13 cellular contexts compared by ENCODE assay signal in the genomic region with DNA sequence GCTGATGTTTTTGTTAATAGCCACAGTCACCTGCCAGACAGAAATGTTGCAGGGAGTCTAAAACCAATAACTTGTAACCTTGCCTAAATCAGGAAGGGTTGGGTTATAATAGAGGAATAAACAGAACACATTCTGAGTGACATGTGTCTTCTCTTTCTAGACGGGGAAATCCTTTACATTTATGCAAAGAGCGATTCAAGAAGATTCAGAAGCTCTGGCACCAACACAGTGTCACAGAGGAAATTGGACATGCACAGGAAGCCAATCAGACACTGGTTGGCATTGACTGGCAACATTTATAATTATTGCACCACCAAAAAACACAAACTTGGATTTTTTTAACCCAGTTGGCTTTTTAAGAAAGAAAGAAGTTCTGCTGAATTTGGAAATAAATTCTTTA. TPM values are rescaled to one million over a fixed set of nuclear protein-coding genes. Genes with fewer than 3 reads are reported as not detected.
DNase-seq lines count a peak whose midpoint lies in the region; ATAC-seq and TF ChIP-seq lines count a peak whose summit lies in the region.
"Had no signal": no experiment of that assay in that cellular context is flagged by ENCODE, and none has a peak within 500 bp of the region (broad histone marks: within the 10 kb centered on the region; RNA-seq: fewer than 3 reads in every experiment).

No MANE protein-coding gene starts in this region.

- ATAC-seq in gastroesophageal sphincter = no peak
- no peak for ATAC-seq in stimulated activated naive B cell treated with anti-CD40 and anti-IgM and Interleukin-4, amounts not matched to agents 10 μg/mL and 1 μg/mL and 100 μg/mL, for 72 hours (replicated peaks)
- ATAC-seq: K562 had no signal

- peak overlapping the region; percentile 51 for H3K27ac Mint-ChIP-seq in activated naive CD4-positive, alpha-beta T cell treated with anti-CD3 and anti-CD28 coated beads, Interleukin-2, amount 10 ng/mL, durations not matched to agents 7 days and 5 days
- H3K27ac Mint-ChIP-seq in activated CD4-positive, alpha-beta memory T cell treated with anti-CD3 and anti-CD28 coated beads, Interleukin-2, amount 10 ng/mL, durations not matched to agents 7 days and 5 days = peak overlapping the region; percentile 40
- peak overlapping the region; percentile 73 for H3K27ac Mint-ChIP-seq in stimulated activated naive B cell treated with anti-CD40 and anti-IgM and Interleukin-4, amounts not matched to agents 10 μg/mL and 1 μg/mL and 100 μg/mL, for 72 hours

- H3K9me3 Mint-ChIP-seq in activated naive CD4-positive, alpha-beta T cell treated with anti-CD3 and anti-CD28 coated beads, Interleukin-2, amount 10 ng/mL, durations not matched to agents 7 days and 5 days = no peaks in the 10 kb centered on the region
- H3K9me3 Mint-ChIP-seq in activated CD4-positive, alpha-beta memory T cell treated with anti-CD3 and anti-CD28 coated beads, Interleukin-2, amount 10 ng/mL, durations not matched to agents 7 days and 5 days = no peaks in the 10 kb centered on the region
- peaks cover 0 to 1% of the 10 kb centered on the region in 2 donors for H3K9me3 Mint-ChIP-seq in stimulated activated naive B cell treated with anti-CD40 and anti-IgM and Interleukin-4, amounts not matched to agents 10 μg/mL and 1 μg/mL and 100 μg/mL, for 72 hours

- WGBS in gastroesophageal sphincter (ENCODE audit: low coverage in 1 of 2), 2 donors = 58 to 78% methylated on average over 2 of the region's 2 CpGs

- H3K4me1 Mint-ChIP-seq in activated naive CD4-positive, alpha-beta T cell treated with anti-CD3 and anti-CD28 coated beads, Interleukin-2, amount 10 ng/mL, durations not matched to agents 7 days and 5 days = peaks cover 50% of the 10 kb centered on the region
- H3K4me1 Mint-ChIP-seq in activated CD4-positive, alpha-beta memory T cell treated with anti-CD3 and anti-CD28 coated beads, Interleukin-2, amount 10 ng/mL, durations not matched to agents 7 days and 5 days = peaks cover 35% of the 10 kb centered on the region
- H3K4me1 Mint-ChIP-seq in stimulated activated naive B cell treated with anti-CD40 and anti-IgM and Interleukin-4, amounts not matched to agents 10 μg/mL and 1 μg/mL and 100 μg/mL, for 72 hours = peaks cover 14 to 27% of the 10 kb centered on the region in 2 donors

- peak overlapping the region in 3 of 4 donors; percentile 66 to 76 (median 73) for H3K27ac ChIP-seq in gastroesophageal sphincter

- H3K36me3 Mint-ChIP-seq in activated naive CD4-positive, alpha-beta T cell treated with anti-CD3 and anti-CD28 coated beads, Interleukin-2, amount 10 ng/mL, durations not matched to agents 7 days and 5 days = peaks cover 71% of the 10 kb centered on the region
- peaks cover 70% of the 10 kb centered on the region for H3K36me3 Mint-ChIP-seq in activated CD4-positive, alpha-beta memory T cell treated with anti-CD3 and anti-CD28 coated beads, Interleukin-2, amount 10 ng/mL, durations not matched to agents 7 days and 5 days (ENCODE audit: low read depth)
- H3K36me3 Mint-ChIP-seq in stimulated activated naive B cell treated with anti-CD40 and anti-IgM and Interleukin-4, amounts not matched to agents 10 μg/mL and 1 μg/mL and 100 μg/mL, for 72 hours = peaks cover 30 to 60% of the 10 kb centered on the region in 2 donors

- H3K4me3 ChIP-seq in gastroesophageal sphincter = no peak overlapping the region
- H3K4me3 ChIP-seq: K562, uterus had no signal

- no peaks in the 10 kb centered on the region for H3K27me3 ChIP-seq in gastroesophageal sphincter
- H3K27me3 ChIP-seq: uterus had no signal

- H3K27me3 Mint-ChIP-seq in activated naive CD4-positive, alpha-beta T cell treated with anti-CD3 and anti-CD28 coated beads, Interleukin-2, amount 10 ng/mL, durations not matched to agents 7 days and 5 days = no peaks in the 10 kb centered on the region
- H3K27me3 Mint-ChIP-seq in activated CD4-positive, alpha-beta memory T cell treated with anti-CD3 and anti-CD28 coated beads, Interleukin-2, amount 10 ng/mL, durations not matched to agents 7 days and 5 days = no peaks in the 10 kb centered on the region
- H3K27me3 Mint-ChIP-seq in stimulated activated naive B cell treated with anti-CD40 and anti-IgM and Interleukin-4, amounts not matched to agents 10 μg/mL and 1 μg/mL and 100 μg/mL, for 72 hours = no peaks in the 10 kb centered on the region

- no peaks in the 10 kb centered on the region for H3K9me3 ChIP-seq in gastroesophageal sphincter
- H3K9me3 ChIP-seq: uterus had no signal

- H3K4me1 ChIP-seq in gastroesophageal sphincter = peaks cover 0 to 46% (median 24%) of the 10 kb centered on the region in 3 donors
- H3K4me1 ChIP-seq: uterus had no signal

- no peak for TF ChIP-seq POLR2A in gastroesophageal sphincter (IDR thresholded peaks at IDR 0.05)

- POLR2A ChIA-PET in activated CD4-positive, alpha-beta memory T cell treated with anti-CD3 and anti-CD28 coated beads, Interleukin-2, amount 10 ng/mL, durations not matched to agents 7 days and 5 days (lab: Charles Lee) = interaction anchor here (2.5 kb wide), 1 partner anchor 56 kb away, joined by 13 read pairs; a partner anchor contains a TSS

- CTCF ChIA-PET in activated naive CD4-positive, alpha-beta T cell treated with anti-CD3 and anti-CD28 coated beads, Interleukin-2, amount 10 ng/mL, durations not matched to agents 7 days and 5 days (lab: Charles Lee) = interaction anchor here (1.3 kb wide), 1 partner anchor 35 kb away, joined by 3 read pairs; no protein-coding TSS in a partner anchor
- CTCF ChIA-PET in activated CD4-positive, alpha-beta memory T cell treated with anti-CD3 and anti-CD28 coated beads, Interleukin-2, amount 10 ng/mL, durations not matched to agents 7 days and 5 days (lab: Charles Lee) = no interaction called here

- no peak overlapping the region for H3K4me3 Mint-ChIP-seq in activated naive CD4-positive, alpha-beta T cell treated with anti-CD3 and anti-CD28 coated beads, Interleukin-2, amount 10 ng/mL, durations not matched to agents 7 days and 5 days
- H3K4me3 Mint-ChIP-seq in activated CD4-positive, alpha-beta memory T cell treated with anti-CD3 and anti-CD28 coated beads, Interleukin-2, amount 10 ng/mL, durations not matched to agents 7 days and 5 days = no peak overlapping the region
- H3K4me3 Mint-ChIP-seq in stimulated activated naive B cell treated with anti-CD40 and anti-IgM and Interleukin-4, amounts not matched to agents 10 μg/mL and 1 μg/mL and 100 μg/mL, for 72 hours = no peak overlapping the region

- no peak for DNase-seq in activated naive CD4-positive, alpha-beta T cell treated with anti-CD3 and anti-CD28 coated beads, Interleukin-2, amount 10 ng/mL, durations not matched to agents 7 days and 5 days
- DNase-seq in activated naive CD4-positive, alpha-beta T cell (lab: John Stamatoyannopoulos, UW) = no peak
- no peak for DNase-seq in activated CD4-positive, alpha-beta memory T cell treated with anti-CD3 and anti-CD28 coated beads, Interleukin-2, amount 10 ng/mL, durations not matched to agents 7 days and 5 days
- DNase-seq in stimulated activated naive B cell treated with anti-CD40 and anti-IgM and Interleukin-4, amounts not matched to agents 10 μg/mL and 1 μg/mL and 100 μg/mL, for 72 hours = no peak
- DNase-seq in dedifferentiated amniotic fluid mesenchymal stem cell (ENCODE audit: extremely low spot score) (no peak), DMS 273 treated with DMSO at 0.1 percent for 48 hours (lab: John Stamatoyannopoulos, UW) (no peak), foreskin melanocyte (no peak)
- DNase-seq: central memory CD4-positive, alpha-beta T cell; stimulated activated CD4-positive, alpha-beta T cell treated with anti-CD3 and anti-CD28 coated beads, Interleukin-12 subunit alpha, Interleukin-12 subunit beta, amount 100 ng/mL, for 4 hours; uterus had no signal

- peaks cover 0 to 78% of the 10 kb centered on the region in 2 donors for H3K36me3 ChIP-seq in gastroesophageal sphincter
- H3K36me3 ChIP-seq: uterus had no signal

- TF ChIP-seq CTCF in gastroesophageal sphincter (IDR thresholded peaks at IDR 0.05) = no peak

- no peak for TF ChIP-seq EP300 in gastroesophageal sphincter (IDR thresholded peaks at IDR 0.05)

RNA-seq across cellular contexts. Expression of a gene that starts 31.5 kb away (rescaled TPM):
- total RNA-seq in activated CD4-positive, alpha-beta memory T cell treated with anti-CD3 and anti-CD28 coated beads, Interleukin-2, amount 10 ng/mL, durations not matched to agents 7 days and 5 days = not detected
- 1 to 10 TPM in 3 of 4 donors, under 1 TPM in 1; 0.31 to 2.1 (median 1.3) TPM for total RNA-seq in gastroesophageal sphincter
- total RNA-seq: H4, K562 had no signal

RNA-seq across cellular contexts. Expression of a gene that starts 55.0 kb away (rescaled TPM):
- total RNA-seq in activated CD4-positive, alpha-beta memory T cell treated with anti-CD3 and anti-CD28 coated beads, Interleukin-2, amount 10 ng/mL, durations not matched to agents 7 days and 5 days = 10 to 100 TPM; 33.7 to 34.9 TPM
- total RNA-seq in gastroesophageal sphincter = 10 to 100 TPM; 32.0 to 44.2 (median 37.4) TPM
